Comparison of ENCODE assay signal across 26 cellular contexts in the genomic region with DNA sequence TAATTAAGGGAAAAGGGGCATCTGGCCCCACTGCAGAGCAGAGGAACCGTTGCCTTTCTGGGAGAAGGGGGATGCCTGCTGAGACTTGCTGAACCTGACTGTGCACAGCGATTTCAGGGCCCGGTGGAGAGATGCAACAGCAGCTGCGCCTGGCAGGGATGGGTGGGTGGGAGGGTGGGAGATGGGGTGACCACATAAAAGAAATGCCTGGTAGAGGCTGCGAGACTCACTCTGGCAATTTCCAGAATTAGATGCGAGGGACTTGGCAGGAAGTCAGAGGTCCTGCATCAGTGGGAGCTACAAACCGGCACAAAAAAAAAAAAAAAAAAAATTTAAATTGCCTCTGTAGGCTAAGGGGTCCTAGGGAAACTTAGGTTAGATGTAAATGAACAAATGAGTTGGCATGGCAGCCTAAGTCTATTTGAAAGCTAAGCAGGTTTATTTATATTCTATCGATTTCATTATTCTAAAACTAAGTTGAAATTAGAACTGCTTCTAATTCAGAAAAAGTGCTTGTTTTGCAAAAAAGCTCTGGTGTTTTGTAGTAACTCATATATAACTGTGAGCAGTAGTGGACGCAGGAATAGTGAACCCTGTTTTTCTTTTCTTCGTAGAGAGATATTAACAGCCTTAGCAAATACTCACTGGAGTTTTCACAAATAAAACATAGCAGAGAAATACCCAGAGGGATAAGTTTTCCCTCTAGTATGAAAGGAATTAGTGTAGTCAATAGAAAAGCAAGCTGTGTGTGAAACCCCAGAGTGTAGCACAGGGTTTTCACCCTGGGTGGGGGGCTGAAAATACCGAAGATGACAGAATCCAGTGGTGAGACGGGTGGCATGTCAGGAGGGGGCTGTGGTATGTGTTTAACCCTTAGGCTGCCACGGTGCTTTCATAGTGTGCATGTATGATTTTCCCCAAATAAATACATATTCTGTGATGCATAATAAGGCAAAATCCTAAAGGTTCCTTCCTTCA.
DNase-seq lines count a peak whose midpoint lies in the region; ATAC-seq and TF ChIP-seq lines count a peak whose summit lies in the region.
"Had no signal": no experiment of that assay in that cellular context is flagged by ENCODE, and none has a peak within 500 bp of the region (broad histone marks: within the 10 kb centered on the region; RNA-seq: fewer than 3 reads in every experiment).

No MANE protein-coding gene starts in this region.

- H4K20me1 ChIP-seq in BLaER1 = no peaks in the 10 kb centered on the region

- H3K36me3 ChIP-seq in BLaER1 (peaks cover 3% of the 10 kb centered on the region; the same call in 1 of the 2 replicates), SK-N-MC (ENCODE audit: insufficient read depth, low read length) (no peaks in the 10 kb centered on the region)
- H3K36me3 ChIP-seq: BE2C, upper lobe of right lung had no signal

- peak overlapping the region in 1 of 3 experiments; percentile 17 for H3K4me3 Mint-ChIP-seq in nephron
- H3K4me3 Mint-ChIP-seq: activated CD4-positive, alpha-beta memory T cell treated with anti-CD3 and anti-CD28 coated beads, Interleukin-2, amount 10 ng/mL, durations not matched to agents 7 days and 5 days; activated naive CD8-positive, alpha-beta T cell treated with anti-CD3 and anti-CD28 coated beads for 36 hours; nephron progenitor cell had no signal

- peak overlapping the region; percentile 52 to 90 (median 79) for H3K27ac Mint-ChIP-seq in nephron
- H3K27ac Mint-ChIP-seq: activated CD4-positive, alpha-beta memory T cell treated with anti-CD3 and anti-CD28 coated beads, Interleukin-2, amount 10 ng/mL, durations not matched to agents 7 days and 5 days; activated naive CD8-positive, alpha-beta T cell treated with anti-CD3 and anti-CD28 coated beads for 36 hours; nephron progenitor cell had no signal

- no peaks in the 10 kb centered on the region for H3K27me3 Mint-ChIP-seq in nephron (ENCODE audit: low read depth)

- peaks cover 3% of the 10 kb centered on the region for H3K36me3 Mint-ChIP-seq in nephron (ENCODE audit: low read depth)
- H3K36me3 Mint-ChIP-seq: activated naive CD8-positive, alpha-beta T cell treated with anti-CD3 and anti-CD28 coated beads for 36 hours had no signal

- H3K9ac ChIP-seq in BLaER1 = peak overlapping the region; percentile 64; the same call in 1 of the 2 replicates
- H3K9ac ChIP-seq in SK-N-MC (ENCODE audit: insufficient read length) = peak overlapping the region; percentile 46

- DNase-seq in SK-N-MC (ENCODE audit: low read depth, low spot score) (no peak), fibroblast of gingiva (ENCODE audit: low read depth) (peak; percentile 3), NCI-H2171 (lab: John Stamatoyannopoulos, UW) (no peak)
- DNase-seq: activated CD4-positive, alpha-beta memory T cell treated with anti-CD3 and anti-CD28 coated beads, Interleukin-2, amount 10 ng/mL, durations not matched to agents 7 days and 5 days; activated naive CD8-positive, alpha-beta T cell treated with anti-CD3 and anti-CD28 coated beads for 36 hours; BE2C; body of pancreas; COR-L47; effector CD8-positive, alpha-beta T cell; erythroblast; hypothalamus; KBM-7; left ventricle myocardium superior; NCI-H1436; NCI-H2107; nephron progenitor cell; PC-9; SHP77; upper lobe of right lung had no signal

- H3K27ac ChIP-seq in BLaER1 (peak overlapping the region; percentile 73), SK-N-MC (peak overlapping the region; percentile 86)
- H3K27ac ChIP-seq: body of pancreas, PC-9, upper lobe of right lung had no signal

- peaks cover 44% of the 10 kb centered on the region for H3K4me1 Mint-ChIP-seq in nephron
- H3K4me1 Mint-ChIP-seq: activated naive CD8-positive, alpha-beta T cell treated with anti-CD3 and anti-CD28 coated beads for 36 hours had no signal

- no peaks in the 10 kb centered on the region for H3K9me3 Mint-ChIP-seq in nephron
- H3K9me3 Mint-ChIP-seq: activated CD4-positive, alpha-beta memory T cell treated with anti-CD3 and anti-CD28 coated beads, Interleukin-2, amount 10 ng/mL, durations not matched to agents 7 days and 5 days; activated naive CD8-positive, alpha-beta T cell treated with anti-CD3 and anti-CD28 coated beads for 36 hours; nephron progenitor cell had no signal

- H3K9me3 ChIP-seq in BLaER1 (no peaks in the 10 kb centered on the region), SK-N-MC (ENCODE audit: low read depth, low read length) (no peaks in the 10 kb centered on the region)
- H3K9me3 ChIP-seq: BE2C, body of pancreas, upper lobe of right lung had no signal

- H3K27me3 ChIP-seq in BLaER1 = no peaks in the 10 kb centered on the region
- H3K27me3 ChIP-seq: BE2C, body of pancreas had no signal

- H3K4me3 ChIP-seq in BLaER1 = peak overlapping the region; percentile 52; the same call in 1 of the 2 replicates
- peak overlapping the region; percentile 67 for H3K4me3 ChIP-seq in SK-N-MC
- H3K4me3 ChIP-seq: body of pancreas, GM12878, PC-9, upper lobe of right lung had no signal

- peak overlapping the region; percentile 96 for H3K4me2 ChIP-seq in BLaER1
- H3K4me2 ChIP-seq: PC-9 had no signal

- ATAC-seq in GM21737 (IDR thresholded peaks at IDR 0.05; ENCODE audit: unreplicated experiment) = no peak
- ATAC-seq in HG03039 (IDR thresholded peaks at IDR 0.05; ENCODE audit: unreplicated experiment) = no peak
- ATAC-seq in HG02973 (IDR thresholded peaks at IDR 0.05; ENCODE audit: unreplicated experiment) = no peak
- ATAC-seq: activated CD4-positive, CD25-positive, alpha-beta regulatory T cell treated with anti-CD3 and anti-CD28 coated beads, Interleukin-2, amount 50 U/mL, for 24 hours; body of pancreas; GM12878; left ventricle myocardium superior; upper lobe of right lung had no signal

- peaks cover 78% of the 10 kb centered on the region for H3K4me1 ChIP-seq in BLaER1
- H3K4me1 ChIP-seq: BE2C, body of pancreas, upper lobe of right lung had no signal

- no peak for TF ChIP-seq CTCF in nephron (IDR thresholded peaks at IDR 0.05; ENCODE audit: unreplicated experiment in 3 of 3)
